In the genomic region with DNA sequence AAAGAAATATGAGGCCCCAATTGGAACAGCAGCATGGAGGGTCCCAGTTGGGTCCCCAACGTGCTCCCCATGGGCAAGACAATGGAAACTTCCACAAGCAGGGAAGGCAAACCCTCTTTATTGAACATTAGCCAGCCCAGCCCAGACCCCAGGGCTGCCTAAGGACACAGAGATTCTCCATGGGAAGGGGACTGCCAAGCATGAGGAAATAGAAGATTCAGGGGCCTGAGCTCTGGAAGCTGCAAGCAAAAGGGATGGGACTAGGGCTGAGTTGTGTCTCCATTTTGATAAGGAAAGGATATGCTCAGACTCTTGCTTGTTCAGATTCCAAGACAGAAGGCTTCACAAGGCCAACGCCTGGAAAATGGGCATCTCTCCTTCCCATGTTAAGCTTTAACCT, we compare ENCODE assay signal across 16 cellular contexts. TPM values are rescaled to one million over a fixed set of nuclear protein-coding genes. Genes with fewer than 3 reads are reported as not detected.
DNase-seq lines count a peak whose midpoint lies in the region; ATAC-seq and TF ChIP-seq lines count a peak whose summit lies in the region.
"Had no signal": no experiment of that assay in that cellular context is flagged by ENCODE, and none has a peak within 500 bp of the region (broad histone marks: within the 10 kb centered on the region; RNA-seq: fewer than 3 reads in every experiment).

No MANE protein-coding gene starts in this region.

- peak overlapping the region; percentile 45 for H3K4me2 ChIP-seq in HCT116 (ENCODE audit: low read length)
- H3K4me2 ChIP-seq: BLaER1 had no signal

- H3K36me3 ChIP-seq in HCT116 (ENCODE audit: control insufficient read depth in 1 of 2, insufficient read depth in 2 of 2, low read length in 2 of 2): no peaks in the 10 kb centered on the region
- peaks cover 0 to 62% (median 0%) of the 10 kb centered on the region in 6 donors for H3K36me3 ChIP-seq in spleen
- H3K36me3 ChIP-seq: HAP-1 had no signal

- no peak overlapping the region for H2AFZ ChIP-seq in HCT116 (ENCODE audit: low read depth, low read length, poor library complexity, severe bottlenecking)

- WGBS in spleen, 5 donors: 78 to 89% (median 86%) methylated on average over 2 of the region's 2 CpGs

- TF ChIP-seq RAD21 in HCT116 (IDR thresholded peaks at IDR 0.05; ENCODE audit: low read depth): no peak

- POLR2A ChIA-PET in HCT116 (lab: Charles Lee) (no interaction called here), RWPE1 (lab: Yijun Ruan, JAX; ENCODE audit: low non-redundant PET) (no interaction called here)

- BruUV-seq in HCT116 (replicated peaks; lab: Mats Ljungman, UMichigan): no TSS peak

- CTCF ChIA-PET in HCT116 (lab: Charles Lee) (interaction anchor here (1.3 to 1.5 kb wide), 2 partner anchors 10 to 54 kb away, joined by 3 to 4 read pairs; no protein-coding TSS in a partner anchor), RWPE1 (lab: Yijun Ruan, JAX) (no interaction called here)

- no peak for DNase-seq in HCT116 (ENCODE audit: low read depth, low spot score)
- no peak for DNase-seq in RWPE1 (ENCODE audit: low spot score)
- DNase-seq in spleen: peak; percentile 25
- DNase-seq in SW 1271 (lab: John Stamatoyannopoulos, UW): no peak
- DNase-seq in NCI-H524 (lab: John Stamatoyannopoulos, UW): no peak
- DNase-seq: CD4-positive, alpha-beta T cell; CD8-positive, alpha-beta memory T cell; DMS 273 treated with DMSO at 0.1 percent for 48 hours; EL; GDM1; GOT3 had no signal

- H3K9me3 ChIP-seq in HCT116 (ENCODE audit: control insufficient read depth in 1 of 2, insufficient read depth in 1 of 2, low read depth in 1 of 2, low read length in 2 of 2) (no peaks in the 10 kb centered on the region), spleen (no peaks in the 10 kb centered on the region)
- H3K9me3 ChIP-seq: BLaER1, HAP-1 had no signal

- H3K9ac ChIP-seq in HCT116 (ENCODE audit: low read length): no peak overlapping the region
- H3K9ac ChIP-seq: BLaER1 had no signal

- H3K79me2 ChIP-seq in HCT116 (ENCODE audit: insufficient read depth, low read length): no peaks in the 10 kb centered on the region

- RAD21 ChIA-PET in HCT116 (lab: Charles Lee; ENCODE audit: low non-redundant PET in 1 of 2, low total read pairs in 2 of 2, uncharacterized antibody in 2 of 2, unreplicated experiment in 2 of 2): no interaction called here

- no peaks in the 10 kb centered on the region for H3K27me3 ChIP-seq in HCT116 (ENCODE audit: insufficient read depth, low read length)
- H3K27me3 ChIP-seq in spleen (replicated peaks in 1 of 7): peaks cover 0 to 3% (median 0%) of the 10 kb centered on the region in 7 donors
- H3K27me3 ChIP-seq: BLaER1 had no signal

- intact Hi-C loops in HCT116 (cut with micrococcal nuclease): no loop called here
- intact Hi-C loops in spleen (cut with DNase I; ENCODE audit: low total_unique reads): no loop called here

- no peak for TF ChIP-seq CTCF in HCT116 (IDR thresholded peaks at IDR 0.05 in 2 of 3, conservative IDR thresholded peaks at IDR 0.05 in 1 of 3; ENCODE audit: borderline replicate concordance in 1 of 3, insufficient read depth in 1 of 3, low read depth in 2 of 3, low read length in 2 of 3)
- TF ChIP-seq CTCF in RWPE1 (conservative IDR thresholded peaks at IDR 0.05; ENCODE audit: low read depth): no peak
- TF ChIP-seq CTCF in spleen (IDR thresholded peaks at IDR 0.05 in 8 of 11, conservative IDR thresholded peaks at IDR 0.05 in 3 of 11): no peak

- H4K20me1 ChIP-seq in HCT116 (ENCODE audit: insufficient read depth): no peaks in the 10 kb centered on the region
- H4K20me1 ChIP-seq: BLaER1 had no signal

- no peak overlapping the region for H3K4me3 ChIP-seq in HCT116 (replicated peaks in 1 of 2; ENCODE audit: low read depth in 1 of 2, low read length in 2 of 2)
- H3K4me3 ChIP-seq in spleen: no peak overlapping the region
- H3K4me3 ChIP-seq: BLaER1, GM12878, HAP-1 had no signal

- H3K4me1 ChIP-seq in HCT116 (ENCODE audit: control insufficient read depth in 1 of 2, insufficient read depth in 2 of 2, low read length in 2 of 2) (peaks cover 9 to 44% of the 10 kb centered on the region in 2 experiments; a peak in 3 of 4 replicates), spleen (peaks cover 0 to 23% (median 10%) of the 10 kb centered on the region in 6 donors)

- TF ChIP-seq POLR2A in HCT116 (IDR thresholded peaks at IDR 0.05; ENCODE audit: borderline replicate concordance, extremely low read depth, insufficient read depth, insufficient read length) (no peak), spleen (IDR thresholded peaks at IDR 0.05) (no peak)

- H3K27ac ChIP-seq in HCT116 (ENCODE audit: low read depth, low read length) (0 out of 2 replicates have a peak overlapping the region, but pooled peaks have one; percentile 8), RWPE1 (peak overlapping the region; percentile 97), spleen (no peak overlapping the region)
- H3K27ac ChIP-seq: BLaER1, C4-2B had no signal

- no peaks in the 10 kb centered on the region for H3K9me2 ChIP-seq in HCT116 (ENCODE audit: insufficient read depth)

- ATAC-seq in HCT116 (no peak), GM18867 (IDR thresholded peaks at IDR 0.05; ENCODE audit: unreplicated experiment) (no peak)
- ATAC-seq: GM12878 had no signal

TF ChIP-seq in HCT116, 20 proteins besides CTCF, POLR2A, EP300 and RAD21:
- TF ChIP-seq REST (IDR thresholded peaks at IDR 0.05; ENCODE audit: low read depth) (no peak), EGR1 (IDR thresholded peaks at IDR 0.05; ENCODE audit: low read depth) (no peak), SP1 (IDR thresholded peaks at IDR 0.05; ENCODE audit: low read depth) (no peak), FOSL1 (IDR thresholded peaks at IDR 0.05; ENCODE audit: low read depth) (no peak), SRF (IDR thresholded peaks at IDR 0.05; ENCODE audit: low read depth) (no peak), EZH2 (IDR thresholded peaks at IDR 0.05) (no peak), ZFX (IDR thresholded peaks at IDR 0.05) (no peak), YY1 (IDR thresholded peaks at IDR 0.05; ENCODE audit: extremely low read depth, insufficient replicate concordance, low read depth, low read length) (no peak), CBX3 (IDR thresholded peaks at IDR 0.05; ENCODE audit: low read depth) (no peak)

RNA-seq across cellular contexts. Expression of gene TMEM218, which starts 23.3 kb away (rescaled TPM):
- 17.9 TPM for total RNA-seq in HCT116 (2021; ENCODE audit: unreplicated experiment)
- polyA plus RNA-seq in HCT116 (2012): 13.3 and 16.6 TPM in 2 replicates
- total RNA-seq in spleen: 10 to 100 TPM; 12.0 to 23.1 (median 17.9) TPM
- polyA plus RNA-seq in spleen: 10 to 100 TPM; 28.0 to 34.7 (median 30.1) TPM

RNA-seq across cellular contexts. Expression of gene SLC37A2, which starts 25.0 kb away (rescaled TPM):
- total RNA-seq in HCT116 (2021; ENCODE audit: unreplicated experiment) (5.1 TPM), spleen (10 to 100 TPM; 37.1 to 85.7 (median 59.0) TPM)
- 3.8 and 4.2 TPM in 2 replicates for polyA plus RNA-seq in HCT116 (2012)
- polyA plus RNA-seq in spleen: 10 to 100 TPM in 1 of 3 donors, 1 to 10 TPM in 2; 3.5 to 19.2 (median 6.6) TPM

Comparison
In these comparisons a context has a peak if more than half of its experiments do, and no peak if none do; other contexts are left out.
1. H3K27ac ChIP-seq: peak in HCT116 (single experiment) and RWPE1 (single experiment); none in spleen (0 of 8).